8 cellular contexts compared by ENCODE assay signal in the genomic region with DNA sequence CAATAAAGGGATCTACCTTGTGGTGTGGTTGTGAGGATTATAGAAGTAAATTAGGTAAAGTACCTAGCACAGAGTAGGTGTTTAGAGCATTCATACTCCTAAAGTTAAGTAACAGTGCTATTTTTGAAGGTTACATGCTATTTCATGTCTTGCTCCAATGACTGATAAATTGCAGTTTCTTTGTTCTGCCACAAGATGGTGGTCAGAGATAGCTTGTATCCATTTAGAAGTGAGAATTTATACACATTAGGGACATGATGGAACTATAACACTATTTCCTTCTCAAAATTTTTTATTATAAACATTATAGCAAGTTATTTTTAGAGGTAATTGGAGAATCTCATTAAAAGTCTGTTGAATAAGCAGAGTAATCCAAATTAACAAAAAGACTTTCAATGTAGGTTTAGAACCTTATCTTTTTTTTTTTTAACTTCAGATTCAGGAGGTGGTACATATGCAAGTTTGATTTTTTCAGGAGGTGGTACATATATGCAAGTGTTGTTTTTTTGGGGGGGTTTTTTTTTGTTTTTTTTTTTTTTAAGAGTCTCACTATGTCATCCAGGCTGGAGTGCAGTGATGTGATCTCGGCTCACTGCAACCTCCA. TPM values are rescaled to one million over a fixed set of nuclear protein-coding genes. Genes with fewer than 3 reads are reported as not detected.
A peak's percentile ranks its signal among the peaks of the same experiment; 100 is the strongest.
DNase-seq lines count a peak whose midpoint lies in the region; ATAC-seq, FAIRE-seq and TF ChIP-seq lines count a peak whose summit lies in the region.

No MANE protein-coding gene starts in this region.

- H3K4me1 ChIP-seq in esophagus muscularis mucosa (peaks cover 0 to 28% (median 8%) of the 10 kb centered on the region in 4 donors), pancreas (no peaks in the 10 kb centered on the region)

- no peak overlapping the region for H3K27ac ChIP-seq in esophagus muscularis mucosa (replicated peaks in 1 of 4)
- H3K27ac ChIP-seq in pancreas = no peak overlapping the region

- 100% methylated on average over 1 of the region's 1 CpG for WGBS in esophagus muscularis mucosa
- WGBS in pancreas, 2 donors = 97 to 100% methylated on average over 1 of the region's 1 CpG

- H3K4me3 ChIP-seq in esophagus muscularis mucosa = no peak overlapping the region
- H3K4me3 ChIP-seq in pancreas = no peak overlapping the region

- intact Hi-C loops in esophagus muscularis mucosa (cut with DNase I) = no loop called here
- intact Hi-C loops in pancreas (cut with DNase I) = no loop called here

- peaks cover 30% of the 10 kb centered on the region for H3K36me3 Mint-ChIP-seq in activated T-cell treated with anti-CD3 and anti-CD28 coated beads, Interleukin-2, amount 50 U/mL, for 4 hours (ENCODE audit: insufficient read depth)

- no peaks in the 10 kb centered on the region for H3K9me3 ChIP-seq in esophagus muscularis mucosa
- H3K9me3 ChIP-seq in pancreas = no peaks in the 10 kb centered on the region

- ATAC-seq in activated T-cell treated with anti-CD3 and anti-CD28 coated beads, Interleukin-2, amount 50 U/mL, for 4 hours = peak; percentile 46 to 56
- peak; percentile 69 for ATAC-seq in HG02981 (IDR thresholded peaks at IDR 0.05; ENCODE audit: unreplicated experiment)
- peak; percentile 66 to 85 (median 84) for ATAC-seq in pancreas
- ATAC-seq in GM21515 (IDR thresholded peaks at IDR 0.05; ENCODE audit: unreplicated experiment) = no peak

- no peaks in the 10 kb centered on the region for H3K27me3 Mint-ChIP-seq in activated T-cell treated with anti-CD3 and anti-CD28 coated beads, Interleukin-2, amount 50 U/mL, for 4 hours (ENCODE audit: low read depth)

- TF ChIP-seq CTCF in esophagus muscularis mucosa (IDR thresholded peaks at IDR 0.05) (peak; percentile 52 to 74 (median 58)), pancreas (IDR thresholded peaks at IDR 0.05) (peak; percentile 8 to 44 (median 30))

- TF ChIP-seq EP300 in esophagus muscularis mucosa (IDR thresholded peaks at IDR 0.05) = no peak

- no peak for DNase-seq in activated T-cell treated with anti-CD3 and anti-CD28 coated beads, Interleukin-2, amount 50 U/mL, for 4 hours
- DNase-seq in activated T-cell treated with anti-CD3 and anti-CD28 coated beads for 4 hours (no peak), SK-N-DZ (ENCODE audit: low spot score) (peak; percentile 31), esophagus muscularis mucosa (ENCODE audit: extremely low spot score) (no peak), pancreas (no peak)
- DNase-seq in stimulated activated CD4-positive, alpha-beta T cell treated with anti-CD3 and anti-CD28 coated beads, Interleukin-12 subunit alpha, Interleukin-12 subunit beta, amount 100 ng/mL, for 4 hours = no peak

- FAIRE-seq in pancreas (lab: Jason Lieb, UNC) = peak; percentile 49

- H3K9me3 Mint-ChIP-seq in activated T-cell treated with anti-CD3 and anti-CD28 coated beads, Interleukin-2, amount 50 U/mL, for 4 hours = no peaks in the 10 kb centered on the region

- peaks cover 0 to 42% (median 19%) of the 10 kb centered on the region in 4 donors for H3K36me3 ChIP-seq in esophagus muscularis mucosa
- H3K36me3 ChIP-seq in pancreas = peaks cover 0 to 12% (median 0%) of the 10 kb centered on the region in 3 donors

- H3K4me1 Mint-ChIP-seq in activated T-cell treated with anti-CD3 and anti-CD28 coated beads, Interleukin-2, amount 50 U/mL, for 4 hours (ENCODE audit: low read depth) = peaks cover 27% of the 10 kb centered on the region

- no peak for TF ChIP-seq POLR2A in esophagus muscularis mucosa (IDR thresholded peaks at IDR 0.05; ENCODE audit: low read depth)

- H3K27me3 ChIP-seq in esophagus muscularis mucosa (no peaks in the 10 kb centered on the region), pancreas (no peaks in the 10 kb centered on the region)

- H3K4me3 Mint-ChIP-seq in activated T-cell treated with anti-CD3 and anti-CD28 coated beads, Interleukin-2, amount 50 U/mL, for 4 hours = no peak overlapping the region

RNA-seq across cellular contexts. Expression of a gene that starts 17.1 kb away (rescaled TPM):
- total RNA-seq in activated T-cell treated with anti-CD3 and anti-CD28 coated beads, Interleukin-2, amount 50 U/mL, for 4 hours = 100 to 1,000 TPM; 115 to 121 (median 117) TPM
- 83.1 and 103 TPM in 2 replicates for polyA plus RNA-seq in SK-N-DZ (2014; cell fraction: cytosol; rRNA removed)
- polyA plus RNA-seq in SK-N-DZ (2014; cell fraction: nucleus; rRNA removed) = 31.6 and 36.1 TPM in 2 replicates
- 10 to 100 TPM; 53.7 to 64.0 (median 62.3) TPM for total RNA-seq in esophagus muscularis mucosa
- total RNA-seq in pancreas = 10 to 100 TPM; 24.7 to 36.0 (median 33.9) TPM
- polyA plus RNA-seq in pancreas = 10 to 100 TPM; 13.1 to 15.3 TPM

RNA-seq across cellular contexts. Expression of a gene that starts 17.4 kb away (rescaled TPM):
- 10 to 100 TPM; 22.3 to 23.1 (median 22.5) TPM for total RNA-seq in activated T-cell treated with anti-CD3 and anti-CD28 coated beads, Interleukin-2, amount 50 U/mL, for 4 hours
- polyA plus RNA-seq in SK-N-DZ (2014; cell fraction: cytosol; rRNA removed) = 21.0 and 21.6 TPM in 2 replicates
- polyA plus RNA-seq in SK-N-DZ (2014; cell fraction: nucleus; rRNA removed) = 22.0 and 30.4 TPM in 2 replicates
- total RNA-seq in esophagus muscularis mucosa (10 to 100 TPM; 26.1 to 34.9 (median 30.2) TPM), pancreas (10 to 100 TPM in 5 of 6 donors, 1 to 10 TPM in 1; 9.2 to 13.7 (median 11.4) TPM)
- polyA plus RNA-seq in pancreas = 1 to 10 TPM; 4.2 to 8.8 TPM
